Comparison of ENCODE assay signal across 27 cellular contexts in genomic region chr6:129269891-129270290, GRCh38.
A peak's percentile ranks its signal among the peaks of the same experiment; 100 is the strongest.
DNase-seq lines count a peak whose midpoint lies in the region; ATAC-seq, FAIRE-seq and TF ChIP-seq lines count a peak whose summit lies in the region.
"Had no signal": no experiment of that assay in that cellular context is flagged by ENCODE, and none has a peak within 500 bp of the region (broad histone marks: within the 10 kb centered on the region; RNA-seq: fewer than 3 reads in every experiment).

No MANE protein-coding gene starts in this region.

- H3K9me3 Mint-ChIP-seq in glutamatergic neuron (ENCODE audit: unreplicated experiment), result peaks cover 15% of the 10 kb centered on the region
- H3K9me3 Mint-ChIP-seq: CD4-positive, alpha-beta memory T cell; CD4-positive, CD25-positive, alpha-beta regulatory T cell; CD8-positive, alpha-beta memory T cell had no signal

- peaks cover 53% of the 10 kb centered on the region for H3K4me1 Mint-ChIP-seq in glutamatergic neuron (ENCODE audit: low read depth, unreplicated experiment)
- H3K4me1 Mint-ChIP-seq: CD14-positive monocyte; CD4-positive, CD25-positive, alpha-beta regulatory T cell; CD8-positive, alpha-beta memory T cell had no signal

- peak; percentile 60 for ATAC-seq in sciatic nerve
- ATAC-seq: GM12878 had no signal

- H3K36me3 ChIP-seq in tibial artery, result peaks cover 0 to 4% (median 0%) of the 10 kb centered on the region in 3 donors
- H3K36me3 ChIP-seq: BE2C, BLaER1 had no signal

- peak overlapping the region; percentile 71 for H3K4me3 Mint-ChIP-seq in glutamatergic neuron (ENCODE audit: unreplicated experiment)
- H3K4me3 Mint-ChIP-seq: CD14-positive monocyte; CD4-positive, alpha-beta memory T cell; CD4-positive, CD25-positive, alpha-beta regulatory T cell; CD8-positive, alpha-beta memory T cell had no signal

- in situ Hi-C loops in SK-MEL-5 (cut with HindIII; ENCODE audit: low pct_unique_long_range_greater_than_20kb, low sequenced_read_pairs), result no loop called here

- H3K4me3 ChIP-seq in tibial artery, result no peak overlapping the region
- H3K4me3 ChIP-seq: BLaER1, GM12878 had no signal

- H3K27me3 Mint-ChIP-seq in glutamatergic neuron (ENCODE audit: unreplicated experiment), result peaks cover 12% of the 10 kb centered on the region

- no peak for FAIRE-seq in GM12892 (lab: Jason Lieb, UNC)
- FAIRE-seq: GM12878, GM19239 had no signal

- H3K27ac ChIP-seq in tibial artery, result no peak overlapping the region
- H3K27ac ChIP-seq: BLaER1 had no signal

- H3K4me1 ChIP-seq in tibial artery, result no peaks in the 10 kb centered on the region
- H3K4me1 ChIP-seq: BE2C, BLaER1 had no signal

- TF ChIP-seq POLR2A in GM12892 (IDR thresholded peaks at IDR 0.05; ENCODE audit: low read depth, low read length), result no peak

- no peak for TF ChIP-seq CTCF in glutamatergic neuron (IDR thresholded peaks at IDR 0.05; ENCODE audit: partially characterized antibody, unreplicated experiment)
- TF ChIP-seq CTCF in tibial artery (IDR thresholded peaks at IDR 0.05), result no peak

- no peaks in the 10 kb centered on the region for H3K27me3 ChIP-seq in tibial artery
- H3K27me3 ChIP-seq: BE2C, BLaER1 had no signal

- peak; percentile 5 for DNase-seq in SK-MEL-5 (ENCODE audit: low read depth, low spot score)
- peak; percentile 20 for DNase-seq in epidermal melanocyte (ENCODE audit: insufficient read length, low spot score)
- no peak for DNase-seq in glutamatergic neuron
- no peak for DNase-seq in sciatic nerve (ENCODE audit: low spot score)
- DNase-seq in NCI-H2171 treated with DMSO at 0.1 percent for 48 hours (lab: John Stamatoyannopoulos, UW), result no peak
- no peak for DNase-seq in GM12892 (ENCODE audit: insufficient read length)
- no peak for DNase-seq in stimulated activated CD4-positive, alpha-beta T cell treated with anti-CD3 and anti-CD28 coated beads, Interleukin-1b, Interleukin-23, amount 100 ng/mL, for 48 hours
- no peak for DNase-seq in tibial artery
- DNase-seq: 8988T; ACHN; BE2C; C1 segment of cervical spinal cord; CD4-positive, alpha-beta memory T cell; CD4-positive, CD25-positive, alpha-beta regulatory T cell; CD8-positive, alpha-beta memory T cell; COR-L47; DMS 273 treated with DMSO at 0.1 percent for 48 hours; DMS153; DMS53; DMS79; DND-41; EL; GDM1 had no signal

- no peaks in the 10 kb centered on the region for H3K36me3 Mint-ChIP-seq in glutamatergic neuron (ENCODE audit: unreplicated experiment)
- H3K36me3 Mint-ChIP-seq: CD14-positive monocyte; CD4-positive, alpha-beta memory T cell; CD4-positive, CD25-positive, alpha-beta regulatory T cell; CD8-positive, alpha-beta memory T cell had no signal

- no peaks in the 10 kb centered on the region for H3K9me3 ChIP-seq in tibial artery
- H3K9me3 ChIP-seq: BE2C, BLaER1 had no signal

- intact Hi-C loops in sciatic nerve (cut with DNase I), result no loop called here
- intact Hi-C loops in tibial artery (cut with DNase I; ENCODE audit: low total_unique reads), result no loop called here

- H3K27ac Mint-ChIP-seq in glutamatergic neuron (ENCODE audit: unreplicated experiment), result peak overlapping the region; percentile 95
- H3K27ac Mint-ChIP-seq: CD14-positive monocyte; CD4-positive, alpha-beta memory T cell; CD4-positive, CD25-positive, alpha-beta regulatory T cell; CD8-positive, alpha-beta memory T cell had no signal

Comparison
In these comparisons a context has a peak if more than half of its experiments do, and no peak if none do; other contexts are left out.
1. DNase-seq: peak in SK-MEL-5 (single experiment) and epidermal melanocyte (single experiment); none in glutamatergic neuron (single experiment), sciatic nerve (single experiment), NCI-H2171 treated with DMSO at 0.1 percent for 48 hours (single experiment), GM12892 (single experiment), stimulated activated CD4-positive, alpha-beta T cell treated with anti-CD3 and anti-CD28 coated beads, Interleukin-1b, Interleukin-23, amount 100 ng/mL, for 48 hours (single experiment) and tibial artery (0 of 2).